8 cellular contexts compared by ENCODE assay signal in the genomic region with DNA sequence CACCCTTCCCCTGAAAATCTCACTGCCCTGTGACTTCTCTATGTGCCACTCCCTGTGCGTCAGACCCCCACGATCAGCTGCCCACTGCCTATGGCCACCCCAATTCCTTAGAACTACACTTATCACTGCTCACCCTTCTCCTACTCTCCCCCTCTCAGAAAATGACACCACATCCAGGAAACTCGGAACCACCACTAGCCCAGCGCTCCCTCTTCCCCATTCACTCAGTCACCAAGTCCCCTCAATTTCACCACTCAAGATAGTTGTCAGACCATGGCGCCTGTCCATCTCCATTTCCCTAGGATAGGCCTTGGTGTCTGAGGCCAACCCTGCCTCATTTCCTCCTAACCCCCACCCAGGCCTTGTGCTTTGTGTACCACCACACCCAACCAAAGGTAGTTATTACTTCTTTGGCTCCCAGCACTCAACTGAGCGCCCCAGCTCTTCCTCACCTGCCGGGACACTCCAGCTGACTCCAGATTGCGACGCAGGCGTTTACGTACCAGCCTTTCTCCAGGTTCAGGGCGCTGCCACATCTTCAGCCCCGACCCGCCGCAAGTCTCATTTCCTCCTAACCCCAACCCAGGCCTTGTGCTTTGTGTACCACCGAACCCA. TPM values are rescaled to one million over a fixed set of nuclear protein-coding genes. Genes with fewer than 3 reads are reported as not detected.
A peak's percentile ranks its signal among the peaks of the same experiment; 100 is the strongest.
DNase-seq lines count a peak whose midpoint lies in the region; ATAC-seq and TF ChIP-seq lines count a peak whose summit lies in the region.
"Not testable (repeated sequence)": the region's sequence is repeated elsewhere in the genome, so short reads cannot be mapped to it uniquely, and the experiment has no call there.

No MANE protein-coding gene starts in this region.

- H3K27ac ChIP-seq in PC-3 (ENCODE audit: low read length) = not testable (repeated sequence)
- peak overlapping the region; percentile 84 to 94 (median 90) for H3K27ac ChIP-seq in esophagus squamous epithelium
- peak overlapping the region; percentile 82 to 93 for H3K27ac ChIP-seq in lung (ENCODE audit: low read depth in 1 of 2, low read length in 1 of 2)

- WGBS in esophagus squamous epithelium, 2 donors = 10% methylated on average over 16 of the region's 16 CpGs
- WGBS in lung, 2 donors = 8 to 9% methylated on average over 16 of the region's 16 CpGs

- ATAC-seq in GM19397 (IDR thresholded peaks at IDR 0.05; ENCODE audit: unreplicated experiment) (peak; percentile 17), HG03064 (IDR thresholded peaks at IDR 0.05; ENCODE audit: low read depth, unreplicated experiment) (peak; percentile 12)
- ATAC-seq in PC-3; activated naive CD8-positive, alpha-beta T cell treated with anti-CD3 and anti-CD28 coated beads, Interleukin-2, amount 10 ng/mL, durations not matched to agents 7 days and 5 days (ENCODE audit: low read depth); lung (ENCODE audit: insufficient read depth, low FRiP score): not testable (repeated sequence)

- TF ChIP-seq POLR2A in esophagus squamous epithelium (IDR thresholded peaks at IDR 0.05) = not testable (repeated sequence)

- TSS peak; percentile 67 for BruUV-seq in PC-3 (replicated peaks; lab: Mats Ljungman, UMichigan)

- H3K79me2 ChIP-seq in PC-3 (ENCODE audit: low read length) = not testable (repeated sequence)

- H3K36me3 Mint-ChIP-seq in activated naive CD8-positive, alpha-beta T cell treated with anti-CD3 and anti-CD28 coated beads, Interleukin-2, amount 10 ng/mL, durations not matched to agents 7 days and 5 days = peaks cover 16% of the 10 kb centered on the region

- H3K4me2 ChIP-seq in PC-3 (ENCODE audit: low read length) = peak overlapping the region; percentile 86
- H3K4me2 ChIP-seq in skeletal muscle satellite cell (ENCODE audit: low read length) = peak overlapping the region; percentile 97

- not testable (repeated sequence) for H3K4me1 ChIP-seq in PC-3 (ENCODE audit: insufficient read depth, low read length)
- H3K4me1 ChIP-seq in esophagus squamous epithelium (peaks cover 12 to 48% (median 18%) of the 10 kb centered on the region in 3 donors), lung (ENCODE audit: control insufficient read depth in 2 of 2, insufficient read depth in 2 of 2, low read length in 2 of 2) (peaks cover 21 to 22% of the 10 kb centered on the region in 2 donors), skeletal muscle satellite cell (ENCODE audit: control insufficient read depth, insufficient read depth, low read length) (peaks cover 10% of the 10 kb centered on the region)

- peak overlapping the region; percentile 68 for H3K9ac ChIP-seq in PC-3 (ENCODE audit: low read length)
- H3K9ac ChIP-seq in skeletal muscle satellite cell (ENCODE audit: low read depth, low read length) = peak overlapping the region; percentile 95

- not testable (repeated sequence) for H4K20me1 ChIP-seq in PC-3 (ENCODE audit: low read length)

- H3K9me3 ChIP-seq in PC-3 (ENCODE audit: low read length); esophagus squamous epithelium; lung (ENCODE audit: control insufficient read depth in 2 of 2, insufficient read depth in 1 of 2, low read length in 1 of 2); skeletal muscle satellite cell (replicated peaks; ENCODE audit: low read length): not testable (repeated sequence)

- H3K4me3 ChIP-seq in AG09309 (ENCODE audit: control insufficient read depth, low read depth, low read length) (peak overlapping the region; percentile 89), PC-3 (ENCODE audit: low read length) (peak overlapping the region; percentile 83), esophagus squamous epithelium (peak overlapping the region; percentile 75 to 99 (median 82)), lung (peak overlapping the region; percentile 41), skeletal muscle satellite cell (ENCODE audit: low read length) (peak overlapping the region; percentile 97)

- not testable (repeated sequence) for DNase-seq in AG09309 (ENCODE audit: low read depth); PC-3; activated naive CD8-positive, alpha-beta T cell treated with anti-CD3 and anti-CD28 coated beads, Interleukin-2, amount 10 ng/mL, durations not matched to agents 7 days and 5 days; esophagus squamous epithelium (lab: John Stamatoyannopoulos, UW); lung (ENCODE audit: low spot score)

- peak overlapping the region; percentile 95 for H2AFZ ChIP-seq in PC-3 (ENCODE audit: low read length)

- H3K27ac Mint-ChIP-seq in activated naive CD8-positive, alpha-beta T cell treated with anti-CD3 and anti-CD28 coated beads, Interleukin-2, amount 10 ng/mL, durations not matched to agents 7 days and 5 days = peak overlapping the region; percentile 97

- peak overlapping the region; percentile 93 for H3K4me3 Mint-ChIP-seq in activated naive CD8-positive, alpha-beta T cell treated with anti-CD3 and anti-CD28 coated beads, Interleukin-2, amount 10 ng/mL, durations not matched to agents 7 days and 5 days

- intact Hi-C loops in PC-3 (cut with micrococcal nuclease) = loop anchor here (5.0 to 10.0 kb wide), 3 partner anchors 34 to 329 kb away; no protein-coding TSS in a partner anchor
- intact Hi-C loops in esophagus squamous epithelium (cut with DNase I) = not testable (repeated sequence)

- H3F3A ChIP-seq in PC-3 (ENCODE audit: low read length, unreplicated experiment) = not testable (repeated sequence)

- not testable (repeated sequence) for H3K27me3 Mint-ChIP-seq in activated naive CD8-positive, alpha-beta T cell treated with anti-CD3 and anti-CD28 coated beads, Interleukin-2, amount 10 ng/mL, durations not matched to agents 7 days and 5 days

- CTCF ChIA-PET in PC-3 (lab: Charles Lee) = interaction anchor here (0.6 kb wide), 1 partner anchor 649 kb away, joined by 4 read pairs; no protein-coding TSS in a partner anchor

- H3K9me3 Mint-ChIP-seq in activated naive CD8-positive, alpha-beta T cell treated with anti-CD3 and anti-CD28 coated beads, Interleukin-2, amount 10 ng/mL, durations not matched to agents 7 days and 5 days = not testable (repeated sequence)

- H3K4me1 Mint-ChIP-seq in activated naive CD8-positive, alpha-beta T cell treated with anti-CD3 and anti-CD28 coated beads, Interleukin-2, amount 10 ng/mL, durations not matched to agents 7 days and 5 days = not testable (repeated sequence)

- TF ChIP-seq CTCF in AG09309 (IDR thresholded peaks at IDR 0.05; ENCODE audit: control insufficient read depth, insufficient read depth, low read depth, low read length, missing control alignments); PC-3 (conservative IDR thresholded peaks at IDR 0.05; ENCODE audit: low read depth, low read length); esophagus squamous epithelium (IDR thresholded peaks at IDR 0.05); lung (IDR thresholded peaks at IDR 0.05; ENCODE audit: control extremely low read depth, extremely low read depth): not testable (repeated sequence)

- POLR2A ChIA-PET in PC-3 (lab: Charles Lee; ENCODE audit: unreplicated experiment) = interaction anchor here (0.6 to 1.0 kb wide), 5 partner anchors 28 to 845 kb away, joined by 3 to 5 read pairs (median 5); no protein-coding TSS in a partner anchor
- POLR2A ChIA-PET in activated naive CD8-positive, alpha-beta T cell treated with anti-CD3 and anti-CD28 coated beads, Interleukin-2, amount 10 ng/mL, durations not matched to agents 7 days and 5 days (lab: Charles Lee) = interaction anchor here (1.7 to 2.5 kb wide), 5 partner anchors 19 to 339 kb away, joined by 3 to 11 read pairs (median 9); no protein-coding TSS in a partner anchor

- not testable (repeated sequence) for H3K9me2 ChIP-seq in PC-3 (replicated peaks; ENCODE audit: low read length)

- not testable (repeated sequence) for H3K27me3 ChIP-seq in PC-3 (ENCODE audit: low read length); esophagus squamous epithelium; lung (ENCODE audit: control insufficient read depth, insufficient read depth); skeletal muscle satellite cell (ENCODE audit: control insufficient read depth, insufficient read depth, low read length)

- not testable (repeated sequence) for H3K36me3 ChIP-seq in PC-3 (ENCODE audit: low read depth, low read length); lung (ENCODE audit: control insufficient read depth in 2 of 2, insufficient read depth in 2 of 2, low read length in 2 of 2); skeletal muscle satellite cell (ENCODE audit: insufficient read depth, low read length)
- H3K36me3 ChIP-seq in esophagus squamous epithelium = peaks cover 0 to 33% (median 4%) of the 10 kb centered on the region in 3 donors

RNA-seq across cellular contexts. Expression of a gene that starts 0.6 kb away (rescaled TPM):
- 7.9 and 8.6 TPM in 2 replicates for total RNA-seq in PC-3 (2014; rRNA removed)
- 10 to 100 TPM; 11.6 to 12.4 TPM for total RNA-seq in activated naive CD8-positive, alpha-beta T cell treated with anti-CD3 and anti-CD28 coated beads, Interleukin-2, amount 10 ng/mL, durations not matched to agents 7 days and 5 days
- total RNA-seq in esophagus squamous epithelium = 10 to 100 TPM in 1 of 4 donors, 1 to 10 TPM in 3; 5.5 to 29.0 (median 7.8) TPM
- total RNA-seq in lung = 10 to 100 TPM; 19.9 to 64.6 TPM
- polyA plus RNA-seq in lung = 10 to 100 TPM; 37.0 to 67.9 TPM
- total RNA-seq in skeletal muscle satellite cell (2012; rRNA removed) = 13.2 and 13.3 TPM in 2 replicates

Comparison
In these comparisons a context has a peak if more than half of its experiments do, and no peak if none do; other contexts are left out.
1. H3K4me3 ChIP-seq: peak in every context shown above with its lines; median percentile 97 in skeletal muscle satellite cell; 89 in AG09309; 83 in PC-3; 82 in esophagus squamous epithelium; 41 in lung.